ENCODE assay signal across 31 cellular contexts in genomic region chr2:192993059-192993458, GRCh38.
"Had no signal": no experiment of that assay in that cellular context is flagged by ENCODE, and none has a peak within 500 bp of the region (broad histone marks: within the 10 kb centered on the region; RNA-seq: fewer than 3 reads in every experiment).

No MANE protein-coding gene starts in this region.

- H3K4me1 ChIP-seq: adrenal gland, ascending aorta, body of pancreas, breast epithelium had no signal

- H3K36me3 ChIP-seq: adrenal gland, ascending aorta, brain microvascular endothelial cell, breast epithelium, cardiac muscle cell had no signal

- H3K27me3 ChIP-seq: adrenal gland, ascending aorta, body of pancreas, brain microvascular endothelial cell, breast epithelium, cardiac muscle cell had no signal

- ATAC-seq: activated naive CD4-positive, alpha-beta T cell treated with anti-CD3 and anti-CD28 coated beads, Interleukin-2, amount 50 U/mL, for 72 hours; activated naive CD8-positive, alpha-beta T cell treated with anti-CD3 and anti-CD28 coated beads, Interleukin-2, amount 50 U/mL, for 24 hours; activated T-cell treated with anti-CD3 and anti-CD28 coated beads, Interleukin-2, amount 50 U/mL, for 4 hours; activated T-cell treated with anti-CD3 and anti-CD28 coated beads, Interleukin-2, amount 50 U/mL, for 72 hours; activated T-helper 17 cell treated with anti-CD3 and anti-CD28 coated beads, Interleukin-2, amount 50 U/mL, for 72 hours; body of pancreas had no signal

- DNase-seq: activated effector memory CD4-positive, alpha-beta T cell treated with anti-CD3 and anti-CD28 coated beads, Interleukin-2, amount 50 U/mL, for 16 hours; activated effector memory CD4-positive, alpha-beta T cell treated with Interleukin-2 at 50 U/mL for 16 hours; activated gamma-delta T cell; activated gamma-delta T cell treated with Interleukin-2 at 50 U/mL for 16 hours; activated naive CD4-positive, alpha-beta T cell; activated naive CD4-positive, alpha-beta T cell treated with anti-CD3 and anti-CD28 coated beads for 36 hours; activated naive CD4-positive, alpha-beta T cell treated with anti-CD3 and anti-CD28 coated beads, Interleukin-2, amount 10 ng/mL, durations not matched to agents 7 days and 5 days; activated naive CD4-positive, alpha-beta T cell treated with anti-CD3 and anti-CD28 coated beads, Interleukin-2, amount 50 U/mL, for 16 hours; activated naive CD4-positive, alpha-beta T cell treated with Interleukin-2 at 50 U/mL for 16 hours; activated naive CD8-positive, alpha-beta T cell treated with anti-CD3 and anti-CD28 coated beads for 36 hours; activated naive CD8-positive, alpha-beta T cell treated with anti-CD3 and anti-CD28 coated beads, Interleukin-2, amount 10 ng/mL, durations not matched to agents 7 days and 5 days; activated naive CD8-positive, alpha-beta T cell treated with anti-CD3 and anti-CD28 coated beads, Interleukin-2, amount 50 U/mL, for 24 hours; activated T-cell treated with anti-CD3 and anti-CD28 coated beads, Interleukin-2, amount 50 U/mL, for 24 hours; activated T-cell treated with anti-CD3 and anti-CD28 coated beads, Interleukin-2, amount 50 U/mL, for 4 hours; activated T-cell treated with anti-CD3 and anti-CD28 coated beads, Interleukin-2, amount 50 U/mL, for 48 hours; activated T-cell treated with anti-CD3 and anti-CD28 coated beads, Interleukin-2, amount 50 U/mL, for 72 hours; adrenal gland; amniotic stem cell; amygdala; anterior cingulate cortex; aorta; body of pancreas; brain microvascular endothelial cell; caudate nucleus; central memory CD4-positive, alpha-beta T cell; cerebellar nuclear complex had no signal

- H3K4me3 ChIP-seq: adrenal gland, ascending aorta, body of pancreas, breast epithelium, cardiac muscle cell had no signal

- H3K27ac ChIP-seq: adrenal gland, ascending aorta, body of pancreas, brain microvascular endothelial cell, breast epithelium, cardiac muscle cell had no signal

- H3K9me3 ChIP-seq: adrenal gland, ascending aorta, body of pancreas had no signal
